Comparison of ENCODE assay signal across 9 cellular contexts in the genomic region with DNA sequence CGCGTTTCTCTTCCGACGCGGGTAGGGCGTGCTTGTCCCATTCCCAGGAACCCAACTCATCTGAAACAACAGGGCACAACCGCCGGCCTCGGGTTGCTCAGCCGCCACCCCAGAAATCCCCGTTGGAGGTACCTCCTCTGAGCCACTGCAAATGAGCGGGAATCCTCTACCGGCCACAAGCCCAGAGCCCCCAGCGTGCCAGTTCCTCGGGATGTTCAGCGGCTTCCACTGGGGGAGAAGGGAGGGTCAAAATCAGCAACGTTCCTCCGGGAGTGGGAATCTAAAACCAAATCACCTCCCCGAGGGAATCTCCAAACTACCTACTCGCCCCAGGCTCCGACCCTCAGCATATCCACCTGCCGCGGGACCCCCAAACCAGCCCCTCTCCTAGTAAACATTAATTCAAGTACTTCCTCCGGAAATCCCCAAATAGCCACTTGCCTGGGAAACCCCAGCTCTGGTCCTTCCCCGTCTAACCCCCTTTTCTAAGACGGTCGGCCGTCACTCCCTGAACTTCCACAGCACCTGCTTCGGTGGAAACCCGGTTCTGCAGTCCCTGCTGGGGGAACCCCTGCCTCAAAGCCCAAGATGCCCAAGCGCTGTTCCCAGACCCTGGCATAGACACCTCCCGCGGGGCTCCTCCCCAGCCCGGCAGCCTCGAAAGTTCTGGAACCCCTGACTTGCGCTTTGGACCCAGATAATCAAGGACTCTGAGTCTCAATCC. TPM values are rescaled to one million over a fixed set of nuclear protein-coding genes. Genes with fewer than 3 reads are reported as not detected.
A peak's percentile ranks its signal among the peaks of the same experiment; 100 is the strongest.
DNase-seq lines count a peak whose midpoint lies in the region; ATAC-seq and TF ChIP-seq lines count a peak whose summit lies in the region.
"Had no signal": no experiment of that assay in that cellular context is flagged by ENCODE, and none has a peak within 500 bp of the region (broad histone marks: within the 10 kb centered on the region; RNA-seq: fewer than 3 reads in every experiment).

No MANE protein-coding gene starts in this region.

- H3F3A ChIP-seq in GM23338 (replicated peaks; ENCODE audit: low read depth) (peaks cover 9% of the 10 kb centered on the region; the same call in 1 of the 2 replicates), OCI-LY1 (ENCODE audit: insufficient read depth, low read length) (no peaks in the 10 kb centered on the region)

- H3K4me1 Mint-ChIP-seq in GM23338 = peaks cover 31% of the 10 kb centered on the region
- H3K4me1 Mint-ChIP-seq in type B pancreatic cell (ENCODE audit: unreplicated experiment) = peaks cover 11% of the 10 kb centered on the region

- 14 to 18% methylated on average over 13 to 21 of the region's 36 CpGs for WGBS in tibial nerve, 2 donors

- H3K9me3 Mint-ChIP-seq in GM23338 (no peaks in the 10 kb centered on the region), type B pancreatic cell (no peaks in the 10 kb centered on the region)
- H3K9me3 Mint-ChIP-seq: CD4-positive, CD25-positive, alpha-beta regulatory T cell had no signal

- H3K36me3 Mint-ChIP-seq in GM23338 (ENCODE audit: low read depth) (no peaks in the 10 kb centered on the region), type B pancreatic cell (no peaks in the 10 kb centered on the region)
- H3K36me3 Mint-ChIP-seq: CD4-positive, CD25-positive, alpha-beta regulatory T cell had no signal

- H3K27me3 ChIP-seq in GM23338 (ENCODE audit: insufficient read depth) (peaks cover 37% of the 10 kb centered on the region), OCI-LY1 (ENCODE audit: insufficient read depth, low read length) (no peaks in the 10 kb centered on the region), tibial nerve (peaks cover 0 to 54% of the 10 kb centered on the region in 2 donors)

- no peaks in the 10 kb centered on the region for H3K9me3 ChIP-seq in OCI-LY1 (ENCODE audit: low read length)
- H3K9me3 ChIP-seq in tibial nerve = no peaks in the 10 kb centered on the region

- no peak overlapping the region for H3K9ac ChIP-seq in OCI-LY1 (ENCODE audit: low read length)

- H3K27ac Mint-ChIP-seq in GM23338 = no peak overlapping the region
- no peak overlapping the region for H3K27ac Mint-ChIP-seq in type B pancreatic cell

- TF ChIP-seq POLR2A in tibial nerve (IDR thresholded peaks at IDR 0.05) = no peak

- H3K27me3 Mint-ChIP-seq in GM23338 (ENCODE audit: insufficient read depth, low read depth, poor library complexity) (peaks cover 46% of the 10 kb centered on the region), type B pancreatic cell (peaks cover 65% of the 10 kb centered on the region)

- TF ChIP-seq EP300 in tibial nerve (IDR thresholded peaks at IDR 0.05) = no peak

- H3K4me3 Mint-ChIP-seq in GM23338 (peak overlapping the region; percentile 69), type B pancreatic cell (peak overlapping the region; percentile 85)

- H3K36me3 ChIP-seq in GM23338 (ENCODE audit: insufficient read depth) (no peaks in the 10 kb centered on the region), OCI-LY1 (ENCODE audit: insufficient read depth, low read length) (no peaks in the 10 kb centered on the region), tibial nerve (no peaks in the 10 kb centered on the region)

- no peaks in the 10 kb centered on the region for H3K79me2 ChIP-seq in GM23338 (replicated peaks; ENCODE audit: insufficient read depth)
- no peaks in the 10 kb centered on the region for H3K79me2 ChIP-seq in OCI-LY1 (ENCODE audit: insufficient read depth, low read length)

- DNase-seq in NCI-H2227 (lab: John Stamatoyannopoulos, UW; ENCODE audit: unreplicated experiment) (peak; percentile 25), NCI-H2227 treated with DMSO at 0.1 percent for 48 hours (lab: John Stamatoyannopoulos, UW) (no peak), GM23338 (ENCODE audit: low spot score) (peak; percentile 55), glomerular visceral epithelial cell (ENCODE audit: extremely low spot score) (peak; percentile 31), type B pancreatic cell (ENCODE audit: extremely low spot score, unreplicated experiment) (no peak), tibial nerve (ENCODE audit: low spot score in 2 of 2) (no peak), AML-193 (lab: John Stamatoyannopoulos, UW) (no peak)

- peak; percentile 25 for ATAC-seq in GM23338

- H2AFZ ChIP-seq in GM23338 (peak overlapping the region; percentile 94), OCI-LY1 (ENCODE audit: low read length) (no peak overlapping the region)

- H4K20me1 ChIP-seq in GM23338 (replicated peaks; ENCODE audit: insufficient read depth) = no peaks in the 10 kb centered on the region
- H4K20me1 ChIP-seq in OCI-LY1 (ENCODE audit: insufficient read depth, low read length) = no peaks in the 10 kb centered on the region

- H3K9me2 ChIP-seq in GM23338 (ENCODE audit: insufficient read depth) (0 out of 2 replicates have a peak, but pooled peaks cover 9% of the 10 kb centered on the region), OCI-LY1 (ENCODE audit: low read depth, low read length) (no peaks in the 10 kb centered on the region)

- H3K4me1 ChIP-seq in GM23338 (ENCODE audit: insufficient read depth) = peaks cover 21% of the 10 kb centered on the region
- no peaks in the 10 kb centered on the region for H3K4me1 ChIP-seq in OCI-LY1 (ENCODE audit: insufficient read depth, low read length, severe bottlenecking)
- peaks cover 0 to 29% (median 7%) of the 10 kb centered on the region in 4 donors for H3K4me1 ChIP-seq in tibial nerve

- H3K27ac ChIP-seq in GM23338 (ENCODE audit: low read depth) (no peak overlapping the region), OCI-LY1 (ENCODE audit: low read depth, low read length, poor library complexity, severe bottlenecking) (no peak overlapping the region), tibial nerve (no peak overlapping the region)

- H3K4me2 ChIP-seq in GM23338 = peak overlapping the region; percentile 90
- H3K4me2 ChIP-seq in OCI-LY1 (ENCODE audit: low read length) = peak overlapping the region; percentile 61

- TF ChIP-seq CTCF in GM23338 (conservative IDR thresholded peaks at IDR 0.05; ENCODE audit: low read depth in 2 of 2) (no peak), OCI-LY1 (IDR thresholded peaks at IDR 0.05; ENCODE audit: low read length) (no peak), type B pancreatic cell (conservative IDR thresholded peaks at IDR 0.05) (no peak), tibial nerve (IDR thresholded peaks at IDR 0.05) (no peak)

- H3K4me3 ChIP-seq in GM23338 = peak overlapping the region; percentile 62
- H3K4me3 ChIP-seq in OCI-LY1 (ENCODE audit: low read depth, low read length, poor library complexity, severe bottlenecking) = no peak overlapping the region
- peak overlapping the region in 1 of 4 donors; percentile 42 for H3K4me3 ChIP-seq in tibial nerve

TF ChIP-seq in GM23338, 12 proteins besides CTCF, POLR2A, EP300 and RAD21 (continues in another document):
- TF ChIP-seq CREB1 (CRISPR knock-in tag; IDR thresholded peaks at IDR 0.05; ENCODE audit: low read depth) (no peak), EZH2 (IDR thresholded peaks at IDR 0.05; ENCODE audit: low read depth, unreplicated experiment) (peak; percentile 14)
- TF ChIP-seq, protein P1, sequence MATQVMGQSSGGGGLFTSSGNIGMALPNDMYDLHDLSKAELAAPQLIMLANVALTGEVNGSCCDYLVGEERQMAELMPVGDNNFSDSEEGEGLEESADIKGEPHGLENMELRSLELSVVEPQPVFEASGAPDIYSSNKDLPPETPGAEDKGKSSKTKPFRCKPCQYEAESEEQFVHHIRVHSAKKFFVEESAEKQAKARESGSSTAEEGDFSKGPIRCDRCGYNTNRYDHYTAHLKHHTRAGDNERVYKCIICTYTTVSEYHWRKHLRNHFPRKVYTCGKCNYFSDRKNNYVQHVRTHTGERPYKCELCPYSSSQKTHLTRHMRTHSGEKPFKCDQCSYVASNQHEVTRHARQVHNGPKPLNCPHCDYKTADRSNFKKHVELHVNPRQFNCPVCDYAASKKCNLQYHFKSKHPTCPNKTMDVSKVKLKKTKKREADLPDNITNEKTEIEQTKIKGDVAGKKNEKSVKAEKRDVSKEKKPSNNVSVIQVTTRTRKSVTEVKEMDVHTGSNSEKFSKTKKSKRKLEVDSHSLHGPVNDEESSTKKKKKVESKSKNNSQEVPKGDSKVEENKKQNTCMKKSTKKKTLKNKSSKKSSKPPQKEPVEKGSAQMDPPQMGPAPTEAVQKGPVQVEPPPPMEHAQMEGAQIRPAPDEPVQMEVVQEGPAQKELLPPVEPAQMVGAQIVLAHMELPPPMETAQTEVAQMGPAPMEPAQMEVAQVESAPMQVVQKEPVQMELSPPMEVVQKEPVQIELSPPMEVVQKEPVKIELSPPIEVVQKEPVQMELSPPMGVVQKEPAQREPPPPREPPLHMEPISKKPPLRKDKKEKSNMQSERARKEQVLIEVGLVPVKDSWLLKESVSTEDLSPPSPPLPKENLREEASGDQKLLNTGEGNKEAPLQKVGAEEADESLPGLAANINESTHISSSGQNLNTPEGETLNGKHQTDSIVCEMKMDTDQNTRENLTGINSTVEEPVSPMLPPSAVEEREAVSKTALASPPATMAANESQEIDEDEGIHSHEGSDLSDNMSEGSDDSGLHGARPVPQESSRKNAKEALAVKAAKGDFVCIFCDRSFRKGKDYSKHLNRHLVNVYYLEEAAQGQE (IDR thresholded peaks at IDR 0.05; ENCODE audit: unreplicated experiment) = no peak
- TF ChIP-seq, protein P2, sequence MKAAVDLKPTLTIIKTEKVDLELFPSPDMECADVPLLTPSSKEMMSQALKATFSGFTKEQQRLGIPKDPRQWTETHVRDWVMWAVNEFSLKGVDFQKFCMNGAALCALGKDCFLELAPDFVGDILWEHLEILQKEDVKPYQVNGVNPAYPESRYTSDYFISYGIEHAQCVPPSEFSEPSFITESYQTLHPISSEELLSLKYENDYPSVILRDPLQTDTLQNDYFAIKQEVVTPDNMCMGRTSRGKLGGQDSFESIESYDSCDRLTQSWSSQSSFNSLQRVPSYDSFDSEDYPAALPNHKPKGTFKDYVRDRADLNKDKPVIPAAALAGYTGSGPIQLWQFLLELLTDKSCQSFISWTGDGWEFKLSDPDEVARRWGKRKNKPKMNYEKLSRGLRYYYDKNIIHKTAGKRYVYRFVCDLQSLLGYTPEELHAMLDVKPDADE (IDR thresholded peaks at IDR 0.05) = no peak

RNA-seq across cellular contexts. Expression of gene OXTR, which starts 0.9 kb away (rescaled TPM):
- total RNA-seq in GM23338 (2014; rRNA removed; shearing (Covaris generic)) = 7.8 and 9.3 TPM in 2 replicates
- 4.9 and 5.5 TPM in 2 replicates for polyA plus RNA-seq in GM23338 (2016; fragmentation: Nextera tagmentation; extraction: Ambion mirVana)
- total RNA-seq in type B pancreatic cell (ENCODE audit: low replicate concordance) = 3.3 and 4.1 TPM in 2 replicates
- 1 to 10 TPM in 2 of 4 donors, under 1 TPM in 2; 0.30 to 2.0 (median 1.2) TPM for total RNA-seq in tibial nerve
- polyA plus RNA-seq: CD4-positive, CD25-positive, alpha-beta regulatory T cell had no signal

RNA-seq across cellular contexts. Expression of gene CAV3, which starts 34.9 kb away (rescaled TPM):
- not detected in 2 replicates for total RNA-seq in GM23338 (2014; rRNA removed; shearing (Covaris generic))
- polyA plus RNA-seq in GM23338 (2016; fragmentation: Nextera tagmentation; extraction: Ambion mirVana) = not detected in 2 replicates
- total RNA-seq in type B pancreatic cell (ENCODE audit: low replicate concordance) (not detected in 2 replicates), tibial nerve (under 1 TPM in 1 of 4 donors, not detected in 3; 0.66 TPM)
- total RNA-seq: CD4-positive, CD25-positive, alpha-beta regulatory T cell had no signal
- polyA plus RNA-seq: CD4-positive, CD25-positive, alpha-beta regulatory T cell had no signal

Comparison
In these comparisons a context has a peak if more than half of its experiments do, and no peak if none do; other contexts are left out.
1. DNase-seq: peak in NCI-H2227 (single experiment), GM23338 (single experiment) and glomerular visceral epithelial cell (single experiment); none in NCI-H2227 treated with DMSO at 0.1 percent for 48 hours (single experiment), type B pancreatic cell (single experiment), tibial nerve (0 of 2) and AML-193 (0 of 2).